1 cellular context compared by ENCODE assay signal in genomic region chr6:14453712-14454466, GRCh38.
TF ChIP-seq lines count a peak whose summit lies in the region.

No MANE protein-coding gene starts in this region.

TF ChIP-seq in K562, 482 proteins besides CTCF, POLR2A, EP300 and RAD21 (continued from another document and continues in another):
- TF ChIP-seq ZBTB49 (CRISPR knock-in tag; IDR thresholded peaks at IDR 0.05; ENCODE audit: borderline replicate concordance), result no peak
- no peak for TF ChIP-seq ZFX (CRISPR knock-in tag; IDR thresholded peaks at IDR 0.05)
- TF ChIP-seq ZNF79 (CRISPR knock-in tag; IDR thresholded peaks at IDR 0.05; ENCODE audit: low read depth), result no peak
- TF ChIP-seq GATAD2B (IDR thresholded peaks at IDR 0.05; ENCODE audit: borderline replicate concordance), result no peak
- no peak for TF ChIP-seq ILK (tag; IDR thresholded peaks at IDR 0.05; ENCODE audit: borderline replicate concordance, low read depth)
- TF ChIP-seq AFF1 (IDR thresholded peaks at IDR 0.05; ENCODE audit: low read depth in 1 of 2, partially characterized antibody in 2 of 2), result no peak
- TF ChIP-seq HES1 (IDR thresholded peaks at IDR 0.05; ENCODE audit: low read depth), result no peak
- TF ChIP-seq ZNF224 (CRISPR knock-in tag; IDR thresholded peaks at IDR 0.05), result no peak
- TF ChIP-seq SMAD1 (IDR thresholded peaks at IDR 0.05; ENCODE audit: low read depth, low read length, partially characterized antibody), result no peak
- TF ChIP-seq, protein P1, sequence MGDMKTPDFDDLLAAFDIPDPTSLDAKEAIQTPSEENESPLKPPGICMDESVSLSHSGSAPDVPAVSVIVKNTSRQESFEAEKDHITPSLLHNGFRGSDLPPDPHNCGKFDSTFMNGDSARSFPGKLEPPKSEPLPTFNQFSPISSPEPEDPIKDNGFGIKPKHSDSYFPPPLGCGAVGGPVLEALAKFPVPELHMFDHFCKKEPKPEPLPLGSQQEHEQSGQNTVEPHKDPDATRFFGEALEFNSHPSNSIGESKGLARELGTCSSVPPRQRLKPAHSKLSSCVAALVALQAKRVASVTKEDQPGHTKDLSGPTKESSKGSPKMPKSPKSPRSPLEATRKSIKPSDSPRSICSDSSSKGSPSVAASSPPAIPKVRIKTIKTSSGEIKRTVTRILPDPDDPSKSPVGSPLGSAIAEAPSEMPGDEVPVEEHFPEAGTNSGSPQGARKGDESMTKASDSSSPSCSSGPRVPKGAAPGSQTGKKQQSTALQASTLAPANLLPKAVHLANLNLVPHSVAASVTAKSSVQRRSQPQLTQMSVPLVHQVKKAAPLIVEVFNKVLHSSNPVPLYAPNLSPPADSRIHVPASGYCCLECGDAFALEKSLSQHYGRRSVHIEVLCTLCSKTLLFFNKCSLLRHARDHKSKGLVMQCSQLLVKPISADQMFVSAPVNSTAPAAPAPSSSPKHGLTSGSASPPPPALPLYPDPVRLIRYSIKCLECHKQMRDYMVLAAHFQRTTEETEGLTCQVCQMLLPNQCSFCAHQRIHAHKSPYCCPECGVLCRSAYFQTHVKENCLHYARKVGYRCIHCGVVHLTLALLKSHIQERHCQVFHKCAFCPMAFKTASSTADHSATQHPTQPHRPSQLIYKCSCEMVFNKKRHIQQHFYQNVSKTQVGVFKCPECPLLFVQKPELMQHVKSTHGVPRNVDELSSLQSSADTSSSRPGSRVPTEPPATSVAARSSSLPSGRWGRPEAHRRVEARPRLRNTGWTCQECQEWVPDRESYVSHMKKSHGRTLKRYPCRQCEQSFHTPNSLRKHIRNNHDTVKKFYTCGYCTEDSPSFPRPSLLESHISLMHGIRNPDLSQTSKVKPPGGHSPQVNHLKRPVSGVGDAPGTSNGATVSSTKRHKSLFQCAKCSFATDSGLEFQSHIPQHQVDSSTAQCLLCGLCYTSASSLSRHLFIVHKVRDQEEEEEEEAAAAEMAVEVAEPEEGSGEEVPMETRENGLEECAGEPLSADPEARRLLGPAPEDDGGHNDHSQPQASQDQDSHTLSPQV (IDR thresholded peaks at IDR 0.05), result peak; percentile 74; the same call in 1 of the 2 replicates
- no peak for TF ChIP-seq TRIM24 (IDR thresholded peaks at IDR 0.05)
- TF ChIP-seq HDAC3 (IDR thresholded peaks at IDR 0.05; ENCODE audit: borderline replicate concordance, partially characterized antibody), result no peak
- no peak for TF ChIP-seq DACH1 (IDR thresholded peaks at IDR 0.05; ENCODE audit: partially characterized antibody)
- no peak for TF ChIP-seq ZNF551 (CRISPR knock-in tag; IDR thresholded peaks at IDR 0.05)
- TF ChIP-seq RBM14 (IDR thresholded peaks at IDR 0.05; ENCODE audit: borderline replicate concordance, insufficient read depth, low read depth, low read length), result no peak
- TF ChIP-seq MAFK (IDR thresholded peaks at IDR 0.05; ENCODE audit: low read length), result no peak
- TF ChIP-seq, protein P2, sequence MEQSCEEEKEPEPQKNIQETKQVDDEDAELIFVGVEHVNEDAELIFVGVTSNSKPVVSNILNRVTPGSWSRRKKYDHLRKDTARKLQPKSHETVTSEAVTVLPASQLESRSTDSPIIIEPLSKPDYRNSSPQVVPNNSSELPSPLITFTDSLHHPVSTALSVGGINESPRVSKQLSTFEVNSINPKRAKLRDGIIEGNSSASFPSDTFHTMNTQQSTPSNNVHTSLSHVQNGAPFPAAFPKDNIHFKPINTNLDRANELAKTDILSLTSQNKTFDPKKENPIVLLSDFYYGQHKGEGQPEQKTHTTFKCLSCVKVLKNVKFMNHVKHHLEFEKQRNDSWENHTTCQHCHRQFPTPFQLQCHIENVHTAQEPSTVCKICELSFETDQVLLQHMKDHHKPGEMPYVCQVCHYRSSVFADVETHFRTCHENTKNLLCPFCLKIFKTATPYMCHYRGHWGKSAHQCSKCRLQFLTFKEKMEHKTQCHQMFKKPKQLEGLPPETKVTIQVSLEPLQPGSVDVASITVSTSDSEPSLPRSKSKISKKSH (CRISPR knock-in tag; IDR thresholded peaks at IDR 0.05), result no peak
- no peak for TF ChIP-seq PRPF4 (IDR thresholded peaks at IDR 0.05; ENCODE audit: insufficient read depth, low read depth, low read length, poor library complexity, severe bottlenecking)
- no peak for TF ChIP-seq ZBTB40 (IDR thresholded peaks at IDR 0.05)
- TF ChIP-seq ZBTB40 (CRISPR knock-in tag; IDR thresholded peaks at IDR 0.05), result no peak
- TF ChIP-seq NFE2 (IDR thresholded peaks at IDR 0.05; ENCODE audit: low read depth), result peak; percentile 36; the same call in 1 of the 2 replicates
- TF ChIP-seq DDX20 (tag; IDR thresholded peaks at IDR 0.05; ENCODE audit: low read depth), result 0 out of 2 replicates have a peak, but pooled peaks have one; percentile 26
- peak; percentile 46; the same call in 1 of the 2 replicates for TF ChIP-seq MAFF (IDR thresholded peaks at IDR 0.05; ENCODE audit: low read length)
- TF ChIP-seq CBFA2T2 (conservative IDR thresholded peaks at IDR 0.05), result no peak
- TF ChIP-seq POLR2AphosphoS2 (IDR thresholded peaks at IDR 0.05; ENCODE audit: low read length), result no peak
- TF ChIP-seq TFAP4 (CRISPR knock-in tag; IDR thresholded peaks at IDR 0.05; ENCODE audit: borderline replicate concordance), result no peak
- TF ChIP-seq MBD1 (CRISPR knock-in tag; IDR thresholded peaks at IDR 0.05), result no peak
- peak; percentile 40; the same call in 1 of the 2 replicates for TF ChIP-seq BACH1 (tag; IDR thresholded peaks at IDR 0.05)
- no peak for TF ChIP-seq SIN3B (IDR thresholded peaks at IDR 0.05; ENCODE audit: low read depth)
- no peak for TF ChIP-seq ZNF589 (CRISPR knock-in tag; IDR thresholded peaks at IDR 0.05; ENCODE audit: low read depth)
